ENCODE assay signal across 19 cellular contexts in the genomic region with DNA sequence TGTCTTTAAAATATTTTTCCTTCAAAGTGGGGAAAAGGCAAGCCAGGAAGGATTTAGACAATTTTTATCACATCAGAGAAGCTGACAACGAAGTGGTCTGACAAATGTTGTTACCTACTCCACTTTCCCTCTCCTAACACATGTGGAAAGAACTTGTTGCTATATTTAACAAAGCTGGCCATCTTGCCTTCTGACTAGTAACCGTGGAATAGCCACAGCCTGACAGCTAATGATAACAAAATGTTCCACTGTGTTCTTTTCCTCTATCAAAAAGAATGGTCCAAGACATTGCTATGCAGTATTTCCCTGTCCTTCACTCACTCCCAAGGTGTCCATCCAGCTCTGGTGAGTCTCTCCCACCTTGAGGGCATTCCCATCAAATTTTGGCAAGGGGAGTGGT.
"Had no signal": no experiment of that assay in that cellular context is flagged by ENCODE, and none has a peak within 500 bp of the region (broad histone marks: within the 10 kb centered on the region; RNA-seq: fewer than 3 reads in every experiment).

No MANE protein-coding gene starts in this region.

- H3K9me3 ChIP-seq: ascending aorta, neutrophil had no signal

- H3K27ac Mint-ChIP-seq: activated T-cell treated with anti-CD3 and anti-CD28 coated beads, Interleukin-2, amount 50 U/mL, for 72 hours; natural killer cell treated with Interleukin-12 subunit alpha and Interleukin-12 subunit beta and Interleukin-15 and Interleukin-18, amount 100 ng/mL, for 72 hours; stimulated activated naive CD8-positive, alpha-beta T cell treated with anti-CD3 and anti-CD28 coated beads, Interleukin-15, Interleukin-2, amounts not matched to agents 100 ng/mL and 50 ng/mL, for 24 hours had no signal

- H3K27me3 ChIP-seq: ascending aorta had no signal

- H3K4me3 Mint-ChIP-seq: activated T-cell treated with anti-CD3 and anti-CD28 coated beads, Interleukin-2, amount 50 U/mL, for 72 hours; natural killer cell treated with Interleukin-12 subunit alpha and Interleukin-12 subunit beta and Interleukin-15 and Interleukin-18, amount 100 ng/mL, for 72 hours; stimulated activated naive CD8-positive, alpha-beta T cell treated with anti-CD3 and anti-CD28 coated beads, Interleukin-15, Interleukin-2, amounts not matched to agents 100 ng/mL and 50 ng/mL, for 24 hours had no signal

- H3K36me3 ChIP-seq: ascending aorta, neutrophil had no signal

- H3K4me3 ChIP-seq: ascending aorta, dorsolateral prefrontal cortex, skin epidermis had no signal

- ATAC-seq: activated T-cell treated with anti-CD3 and anti-CD28 coated beads, Interleukin-2, amount 50 U/mL, for 72 hours; natural killer cell treated with Interleukin-12 subunit alpha and Interleukin-12 subunit beta and Interleukin-15 and Interleukin-18, amount 100 ng/mL, for 72 hours had no signal

- DNase-seq: activated CD4-positive, alpha-beta T cell treated with anti-CD3 and anti-CD28 coated beads, Interleukin-2, amount 50 U/mL, for 4 hours; activated CD4-positive, CD25-positive, alpha-beta regulatory T cell treated with anti-CD3 and anti-CD28 coated beads, Interleukin-2, amount 50 U/mL, for 72 hours; activated effector memory CD4-positive, alpha-beta T cell treated with anti-CD3 and anti-CD28 coated beads, Interleukin-2, amount 50 U/mL, for 16 hours; activated naive CD4-positive, alpha-beta T cell treated with anti-CD3 and anti-CD28 coated beads, Interleukin-2, amount 50 U/mL, for 16 hours; activated T-cell treated with anti-CD3 and anti-CD28 coated beads, Interleukin-2, amount 50 U/mL, for 72 hours; dorsolateral prefrontal cortex; head of caudate nucleus; kidney glomerular epithelial cell; mesendoderm; retina; SW 1271; T-helper 2 cell; trophoblast cell had no signal

- H3K27ac ChIP-seq: ascending aorta, dorsolateral prefrontal cortex, neutrophil, skin epidermis, VCaP had no signal

- H3K36me3 Mint-ChIP-seq: natural killer cell treated with Interleukin-12 subunit alpha and Interleukin-12 subunit beta and Interleukin-15 and Interleukin-18, amount 100 ng/mL, for 72 hours had no signal

- H3K9me3 Mint-ChIP-seq: activated T-cell treated with anti-CD3 and anti-CD28 coated beads, Interleukin-2, amount 50 U/mL, for 72 hours; natural killer cell treated with Interleukin-12 subunit alpha and Interleukin-12 subunit beta and Interleukin-15 and Interleukin-18, amount 100 ng/mL, for 72 hours; stimulated activated naive CD8-positive, alpha-beta T cell treated with anti-CD3 and anti-CD28 coated beads, Interleukin-15, Interleukin-2, amounts not matched to agents 100 ng/mL and 50 ng/mL, for 24 hours had no signal

- H3K4me1 ChIP-seq: ascending aorta had no signal
